Comparison of ENCODE assay signal across 22 cellular contexts in the genomic region with DNA sequence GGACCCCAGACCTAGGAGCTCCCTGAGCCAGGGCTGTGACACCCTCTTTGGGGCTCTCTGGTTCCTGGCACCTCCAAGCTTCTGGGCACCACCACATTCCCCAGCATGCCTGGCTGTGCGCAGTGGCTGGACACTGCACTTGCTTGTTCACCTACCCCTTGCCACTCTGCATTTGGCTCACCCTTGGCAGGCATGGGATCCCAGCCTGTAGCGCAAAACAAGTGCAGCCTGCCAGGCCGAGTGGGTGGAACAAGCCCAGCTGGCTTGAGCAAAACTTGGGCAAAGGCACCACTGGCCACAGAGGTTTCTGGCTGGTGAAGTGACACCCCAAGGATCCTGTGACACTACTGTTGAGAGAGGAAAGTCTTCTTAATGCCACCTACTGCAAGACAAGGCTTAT. TPM values are rescaled to one million over a fixed set of nuclear protein-coding genes. Genes with fewer than 3 reads are reported as not detected.
A peak's percentile ranks its signal among the peaks of the same experiment; 100 is the strongest.
DNase-seq lines count a peak whose midpoint lies in the region; ATAC-seq, FAIRE-seq and TF ChIP-seq lines count a peak whose summit lies in the region.
"Had no signal": no experiment of that assay in that cellular context is flagged by ENCODE, and none has a peak within 500 bp of the region (broad histone marks: within the 10 kb centered on the region; RNA-seq: fewer than 3 reads in every experiment).

No MANE protein-coding gene starts in this region.

- no peak for TF ChIP-seq RAD21 in HepG2 (CRISPR knock-in tag; IDR thresholded peaks at IDR 0.05)

- no peaks in the 10 kb centered on the region for H3K79me2 ChIP-seq in HepG2 (ENCODE audit: insufficient read depth, low read length)

- H2BK15ac ChIP-seq in neuronal stem cell (ENCODE audit: low read length): no peak overlapping the region

- H2BK12ac ChIP-seq in neuronal stem cell (ENCODE audit: low read length): no peak overlapping the region

- in situ Hi-C loops in HepG2 (cut with HindIII; ENCODE audit: extremely low pct_ligation_motif_present, low pct_unique_long_range_greater_than_20kb): loop anchor here (10.0 kb wide), 1 partner anchor 121 kb away; no protein-coding TSS in a partner anchor

- H3K23ac ChIP-seq in neuronal stem cell (ENCODE audit: low read depth, low read length, poor library complexity): no peak overlapping the region

- H3K4me2 ChIP-seq in HepG2 (ENCODE audit: low read depth, low read length) (no peak overlapping the region), neuronal stem cell (ENCODE audit: insufficient read depth, low read length, poor library complexity, severe bottlenecking) (no peak overlapping the region)
- H3K4me2 ChIP-seq: A549; BLaER1 treated with 17β-estradiol and CSF1 and Interleukin-3, amounts not matched to agents 10 nM and 100 nM had no signal

- no peak overlapping the region for H3K27ac ChIP-seq in heart left ventricle
- H3K27ac ChIP-seq in right lobe of liver: no peak overlapping the region
- H3K27ac ChIP-seq in HepG2 (ENCODE audit: extremely low read length, insufficient read depth, low read length): no peak overlapping the region
- no peak overlapping the region for H3K27ac ChIP-seq in neuronal stem cell (replicated peaks; ENCODE audit: low read length)
- H3K27ac ChIP-seq: 22Rv1; A549; BLaER1 treated with 17β-estradiol and CSF1 and Interleukin-3, amounts not matched to agents 10 nM and 100 nM; C4-2B had no signal

- no peak overlapping the region for H4K8ac ChIP-seq in neuronal stem cell (ENCODE audit: low read depth, low read length)

- H3K18ac ChIP-seq in neuronal stem cell (ENCODE audit: low read length): peak overlapping the region; percentile 48

- no peak overlapping the region for H3K4ac ChIP-seq in neuronal stem cell (ENCODE audit: low read length)

- H3K4me3 ChIP-seq in heart left ventricle: no peak overlapping the region
- H3K4me3 ChIP-seq in right lobe of liver: no peak overlapping the region
- H3K4me3 ChIP-seq in HepG2 (replicated peaks in 1 of 3; ENCODE audit: insufficient read depth in 1 of 3, low read depth in 2 of 3, low read length in 3 of 3): no peak overlapping the region
- H3K4me3 ChIP-seq in neuronal stem cell (ENCODE audit: low read length in 2 of 2): no peak overlapping the region
- H3K4me3 ChIP-seq: A549; BLaER1 treated with 17β-estradiol and CSF1 and Interleukin-3, amounts not matched to agents 10 nM and 100 nM had no signal

- H4K20me1 ChIP-seq in HepG2 (ENCODE audit: insufficient read depth, low read length): no peaks in the 10 kb centered on the region
- H4K20me1 ChIP-seq: BLaER1 treated with 17β-estradiol and CSF1 and Interleukin-3, amounts not matched to agents 10 nM and 100 nM had no signal

- no peak overlapping the region for H4K91ac ChIP-seq in neuronal stem cell (ENCODE audit: low read depth, low read length, poor library complexity)

- H2AFZ ChIP-seq in HepG2 (ENCODE audit: low read length): no peak overlapping the region
- H2AFZ ChIP-seq in neuronal stem cell (ENCODE audit: low read length): no peak overlapping the region

- H2BK120ac ChIP-seq in neuronal stem cell (ENCODE audit: low read depth, low read length): no peak overlapping the region

- POLR2A ChIA-PET in HepG2 (lab: Yijun Ruan, JAX): no interaction called here

- intact Hi-C loops in Right ventricle myocardium superior (cut with DNase I): no loop called here
- intact Hi-C loops in heart left ventricle (cut with DNase I): no loop called here
- intact Hi-C loops in right lobe of liver (cut with DNase I): loop anchor here in 1 of 2 donors (10.0 kb wide), 1 partner anchor 169 kb away; a partner anchor contains a TSS
- intact Hi-C loops in HepG2 (cut with micrococcal nuclease; ENCODE audit: unreplicated experiment): no loop called here

- peaks cover 2% of the 10 kb centered on the region for H3K79me1 ChIP-seq in neuronal stem cell (ENCODE audit: low read depth, low read length)

- no peak overlapping the region for H2BK5ac ChIP-seq in neuronal stem cell (ENCODE audit: low read length)

- H3K9ac ChIP-seq in HepG2 (ENCODE audit: insufficient read depth, low read depth, low read length): no peak overlapping the region
- no peak overlapping the region for H3K9ac ChIP-seq in neuronal stem cell (ENCODE audit: low read depth, low read length, poor library complexity)
- H3K9ac ChIP-seq: BLaER1 treated with 17β-estradiol and CSF1 and Interleukin-3, amounts not matched to agents 10 nM and 100 nM had no signal

- H3K27me3 ChIP-seq in heart left ventricle: no peaks in the 10 kb centered on the region
- H3K27me3 ChIP-seq in right lobe of liver: no peaks in the 10 kb centered on the region
- H3K27me3 ChIP-seq in HepG2 (ENCODE audit: control insufficient read depth in 1 of 2, insufficient read depth in 2 of 2, low read length in 2 of 2): no peaks in the 10 kb centered on the region
- H3K27me3 ChIP-seq in neuronal stem cell (ENCODE audit: control insufficient read depth in 3 of 3, insufficient read depth in 3 of 3, low read depth in 1 of 3, low read length in 3 of 3): no peaks in the 10 kb centered on the region
- H3K27me3 ChIP-seq: BLaER1 treated with 17β-estradiol and CSF1 and Interleukin-3, amounts not matched to agents 10 nM and 100 nM had no signal

- TF ChIP-seq EP300 in HepG2 (IDR thresholded peaks at IDR 0.05; ENCODE audit: low read depth in 2 of 2, low read length in 2 of 2) (no peak), HepG2 (CRISPR knock-in tag; IDR thresholded peaks at IDR 0.05; ENCODE audit: borderline replicate concordance) (no peak)

- CTCF ChIA-PET in HepG2 (lab: Yijun Ruan, JAX; ENCODE audit: low intra/inter-chr PET ratio, low total read pairs): no interaction called here

- H3K14ac ChIP-seq in neuronal stem cell (ENCODE audit: low read length): no peak overlapping the region

- peak; percentile 43 for DNase-seq in Right ventricle myocardium superior
- no peak for DNase-seq in heart left ventricle
- peak; percentile 34 to 84 (median 59) for DNase-seq in right lobe of liver
- no peak for DNase-seq in HepG2 (ENCODE audit: low spot score)
- DNase-seq in neuronal stem cell (ENCODE audit: low spot score): no peak
- DNase-seq in HPDE6-E6E7 (ENCODE audit: extremely low spot score): no peak
- DNase-seq: AML-193; Caco-2; Calu3; CD4-positive, alpha-beta T cell; CD8-positive, alpha-beta T cell; DMS79 treated with DMSO at 0.1 percent for 48 hours; GF-D8 had no signal

- TF ChIP-seq CTCF in heart left ventricle (IDR thresholded peaks at IDR 0.05) (no peak), right lobe of liver (IDR thresholded peaks at IDR 0.05) (no peak), HepG2 (CRISPR knock-in tag; IDR thresholded peaks at IDR 0.05) (no peak)

- H3K36me3 ChIP-seq in heart left ventricle: no peaks in the 10 kb centered on the region
- H3K36me3 ChIP-seq in right lobe of liver: no peaks in the 10 kb centered on the region
- no peaks in the 10 kb centered on the region for H3K36me3 ChIP-seq in HepG2 (replicated peaks in 1 of 2; ENCODE audit: control insufficient read depth in 1 of 2, insufficient read depth in 2 of 2, low read length in 2 of 2)
- H3K36me3 ChIP-seq in neuronal stem cell (replicated peaks in 1 of 2; ENCODE audit: control insufficient read depth in 2 of 2, insufficient read depth in 2 of 2, low read length in 2 of 2): no peaks in the 10 kb centered on the region
- H3K36me3 ChIP-seq: BLaER1 treated with 17β-estradiol and CSF1 and Interleukin-3, amounts not matched to agents 10 nM and 100 nM had no signal

- peak overlapping the region; percentile 79 for H2AK5ac ChIP-seq in neuronal stem cell (ENCODE audit: low read depth, low read length)

- no TSS peak for BruUV-seq in HepG2 (replicated peaks; lab: Mats Ljungman, UMichigan)

- no peak for FAIRE-seq in HepG2 (lab: Jason Lieb, UNC)
- FAIRE-seq: A549, D721Med, G401.6, GM12891, GM19239 had no signal

- no peak for TF ChIP-seq POLR2A in heart left ventricle (IDR thresholded peaks at IDR 0.05)
- TF ChIP-seq POLR2A in right lobe of liver (IDR thresholded peaks at IDR 0.05): no peak
- TF ChIP-seq POLR2A in HepG2 (IDR thresholded peaks at IDR 0.05; ENCODE audit: insufficient read depth in 1 of 2, low read depth in 2 of 2, low read length in 2 of 2): no peak

- H3K9me3 ChIP-seq in heart left ventricle (no peaks in the 10 kb centered on the region), right lobe of liver (no peaks in the 10 kb centered on the region), HepG2 (ENCODE audit: low read length) (no peaks in the 10 kb centered on the region), neuronal stem cell (replicated peaks in 1 of 2; ENCODE audit: control insufficient read depth in 2 of 2, insufficient read depth in 1 of 2, low read depth in 1 of 2, low read length in 2 of 2) (peaks cover 7 to 10% of the 10 kb centered on the region in 2 donors)
- H3K9me3 ChIP-seq: A549 had no signal

- 90 to 97% (median 94%) methylated on average over 2 to 3 of the region's 3 CpGs for WGBS in heart left ventricle, 4 donors
- no CpG with 5 or more reads among the region's 3 CpGs for WGBS in right lobe of liver (ENCODE audit: insufficient coverage, low coverage, low lambda C conversion rate, missing lambda C conversion rate)
- WGBS in HepG2 (ENCODE audit: low lambda C conversion rate): 80% methylated on average over 2 of the region's 3 CpGs
- WGBS in neuronal stem cell (ENCODE audit: extremely low coverage in 2 of 2, insufficient read length in 2 of 2, insufficient replicate concordance in 1 of 2), 2 donors: no CpG with 5 or more reads among the region's 3 CpGs

- no peaks in the 10 kb centered on the region for H3K4me1 ChIP-seq in heart left ventricle
- peaks cover 0 to 2% (median 0%) of the 10 kb centered on the region in 4 donors for H3K4me1 ChIP-seq in right lobe of liver
- H3K4me1 ChIP-seq in HepG2 (ENCODE audit: insufficient read depth, low read length): peaks cover 30% of the 10 kb centered on the region
- no peaks in the 10 kb centered on the region for H3K4me1 ChIP-seq in neuronal stem cell (ENCODE audit: control insufficient read depth in 2 of 2, insufficient read depth in 1 of 2, low read depth in 1 of 2, low read length in 2 of 2)
- H3K4me1 ChIP-seq: BLaER1 treated with 17β-estradiol and CSF1 and Interleukin-3, amounts not matched to agents 10 nM and 100 nM; Caco-2 had no signal

- ATAC-seq in Right ventricle myocardium superior (ENCODE audit: poor library complexity) (no peak), heart left ventricle (no peak), right lobe of liver (peak in 3 of 4 donors; percentile 56 to 65 (median 60)), HepG2 (no peak), HG02588 (IDR thresholded peaks at IDR 0.05; ENCODE audit: unreplicated experiment) (no peak)
- ATAC-seq: CD8-positive, alpha-beta T cell had no signal

RNA-seq across cellular contexts. Expression of a gene that starts 57.3 kb away (rescaled TPM):
- total RNA-seq in Right ventricle myocardium superior (3.6 TPM), heart left ventricle (1 to 10 TPM; 1.1 to 8.3 (median 3.2) TPM), right lobe of liver (1 to 10 TPM; 1.8 to 3.6 (median 2.1) TPM), HepG2 (2016; rRNA removed; fragmentation: Illumina TruSeq; extraction: Trizol) (34.3 and 37.9 TPM in 2 replicates)
- polyA plus RNA-seq in heart left ventricle (1 to 10 TPM; 1.3 to 3.0 TPM), HepG2 (2011; rRNA removed) (3.2 and 7.6 TPM in 2 replicates)
- total RNA-seq in HepG2 (2016; cell fraction: cytosol; rRNA removed; fragmentation: Illumina TruSeq; extraction: Trizol; ENCODE audit: low read depth): 10.7 and 11.6 TPM in 2 replicates
- 35.1 and 40.9 TPM in 2 replicates for total RNA-seq in HepG2 (2016; cell fraction: insoluble cytoplasmic fraction; rRNA removed; fragmentation: Illumina TruSeq; extraction: Trizol)
- 18.2 and 19.0 TPM in 2 replicates for total RNA-seq in HepG2 (2016; cell fraction: membrane; rRNA removed; fragmentation: Illumina TruSeq; extraction: Trizol)
- 16.1 and 19.6 TPM in 2 replicates for total RNA-seq in HepG2 (2016; cell fraction: nucleus; rRNA removed; fragmentation: Illumina TruSeq; extraction: Trizol)
- polyA plus RNA-seq in HepG2 (2011; cell fraction: cytosol; rRNA removed): 3.7 and 5.9 TPM in 2 replicates
- polyA plus RNA-seq in HepG2 (2011; cell fraction: nucleus; rRNA removed): 2.3 and 2.6 TPM in 2 replicates
- polyA plus RNA-seq in HepG2 (2012): 7.7 and 20.2 TPM in 2 replicates
- 7.5 and 10.1 TPM in 2 replicates for polyA plus RNA-seq in HepG2 (2016; cell fraction: cytosol; fragmentation: Illumina TruSeq; extraction: Trizol; ENCODE audit: low read depth)
- polyA plus RNA-seq in HepG2 (2016; cell fraction: insoluble cytoplasmic fraction; fragmentation: Illumina TruSeq; extraction: Trizol; ENCODE audit: low read depth): 54.7 and 54.9 TPM in 2 replicates
- 14.2 and 15.6 TPM in 2 replicates for polyA plus RNA-seq in HepG2 (2016; cell fraction: membrane; fragmentation: Illumina TruSeq; extraction: Trizol; ENCODE audit: low read depth)
- 22.5 and 25.2 TPM in 2 replicates for polyA plus RNA-seq in HepG2 (2016; cell fraction: nucleus; fragmentation: Illumina TruSeq; extraction: Trizol; ENCODE audit: insufficient read depth, low read depth)
- polyA minus RNA-seq in HepG2 (2011; rRNA and poly(A)+ RNA removed; ENCODE audit: low replicate concordance): 6.1 and 10.4 TPM in 2 replicates
- 3.0 and 3.5 TPM in 2 replicates for polyA minus RNA-seq in HepG2 (2011; cell fraction: cytosol; rRNA and poly(A)+ RNA removed)
- 15.7 and 17.0 TPM in 2 replicates for polyA minus RNA-seq in HepG2 (2011; cell fraction: nucleus; rRNA and poly(A)+ RNA removed)
- 66.7 TPM for polyA plus RNA-seq in neuronal stem cell (2013, experiment 1 of 2)
- polyA plus RNA-seq in neuronal stem cell (2013, experiment 2 of 2): 73.4 TPM

Comparison
In these comparisons a context has a peak if more than half of its experiments do, and no peak if none do; other contexts are left out.
1. ATAC-seq: peak in right lobe of liver (3 of 4); none in Right ventricle myocardium superior (single experiment), heart left ventricle (0 of 4), HepG2 (single experiment) and HG02588 (single experiment).
2. DNase-seq: peak in Right ventricle myocardium superior (single experiment) and right lobe of liver (3 of 3); none in heart left ventricle (0 of 5), HepG2 (single experiment), neuronal stem cell (single experiment) and HPDE6-E6E7 (single experiment).